In the genomic region with DNA sequence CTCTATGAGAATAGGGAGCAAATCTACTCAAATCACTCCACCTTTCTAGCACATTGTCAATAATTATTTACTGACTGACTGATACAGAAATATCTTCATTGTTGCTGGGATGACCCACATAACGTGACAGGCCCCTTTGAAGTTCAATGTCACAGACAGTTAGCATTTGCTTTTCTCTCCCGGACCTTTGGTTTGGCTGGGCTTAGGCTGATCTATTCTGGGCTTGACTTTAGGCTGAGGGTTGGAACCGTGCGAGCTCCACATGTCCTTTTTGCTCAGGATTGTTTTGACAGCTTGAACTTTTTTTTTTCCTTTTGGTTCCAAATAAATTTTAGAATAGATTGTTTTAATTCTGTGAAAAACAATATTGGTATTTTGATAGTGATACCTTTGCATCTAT, we compare ENCODE assay signal across 30 cellular contexts. TPM values are rescaled to one million over a fixed set of nuclear protein-coding genes. Genes with fewer than 3 reads are reported as not detected.
"Had no signal": no experiment of that assay in that cellular context is flagged by ENCODE, and none has a peak within 500 bp of the region (broad histone marks: within the 10 kb centered on the region; RNA-seq: fewer than 3 reads in every experiment).

No MANE protein-coding gene starts in this region.

- H3K4me1 ChIP-seq: ascending aorta had no signal

- H3K27me3 ChIP-seq: ascending aorta had no signal

- ATAC-seq: activated CD8-positive, alpha-beta T cell treated with anti-CD3 and anti-CD28 coated beads for 36 hours; activated naive CD8-positive, alpha-beta T cell treated with anti-CD3 and anti-CD28 coated beads, Interleukin-2, amount 50 U/mL, for 24 hours had no signal

- H3K4me3 ChIP-seq: ascending aorta, cardiac muscle cell had no signal

- H3K9me3 ChIP-seq: ascending aorta had no signal

- H3K27ac ChIP-seq: ascending aorta, cardiac muscle cell, VCaP had no signal

- H3K36me3 ChIP-seq: ascending aorta, cardiac muscle cell had no signal

- DNase-seq: activated B cell treated with CpG ODN at 0.5 μM for 24 hours; activated CD4-positive, alpha-beta memory T cell treated with anti-CD3 and anti-CD28 coated beads for 36 hours; activated CD4-positive, alpha-beta T cell treated with anti-CD3 and anti-CD28 coated beads for 4 hours; activated CD4-positive, alpha-beta T cell treated with anti-CD3 and anti-CD28 coated beads, Interleukin-2, amount 10 ng/mL, durations not matched to agents 24 days and 14 days; activated CD4-positive, alpha-beta T cell treated with anti-CD3 and anti-CD28 coated beads, Interleukin-2, amount 50 U/mL, for 1 hour; activated CD4-positive, alpha-beta T cell treated with anti-CD3 and anti-CD28 coated beads, Interleukin-2, amount 50 U/mL, for 4 hours; activated CD4-positive, CD25-positive, alpha-beta regulatory T cell treated with anti-CD3 and anti-CD28 coated beads, Interleukin-2, amount 50 U/mL, for 72 hours; activated CD8-positive, alpha-beta memory T cell treated with anti-CD3 and anti-CD28 coated beads, Interleukin-2, amount 50 U/mL, for 4 hours; activated CD8-positive, alpha-beta T cell treated with anti-CD3 and anti-CD28 coated beads for 36 hours; activated gamma-delta T cell; activated naive CD4-positive, alpha-beta T cell treated with anti-CD3 and anti-CD28 coated beads, Interleukin-2, amount 10 ng/mL, durations not matched to agents 7 days and 5 days; activated naive CD4-positive, alpha-beta T cell treated with Interleukin-2 at 50 U/mL for 16 hours; activated naive CD8-positive, alpha-beta T cell treated with anti-CD3 and anti-CD28 coated beads, Interleukin-2, amount 10 ng/mL, durations not matched to agents 7 days and 5 days; activated naive CD8-positive, alpha-beta T cell treated with anti-CD3 and anti-CD28 coated beads, Interleukin-2, amount 50 U/mL, for 24 hours; activated T-cell treated with anti-CD3 and anti-CD28 coated beads for 4 hours; activated T-cell treated with anti-CD3 and anti-CD28 coated beads, Interleukin-2, amount 50 U/mL, for 1 hour; activated T-cell treated with anti-CD3 and anti-CD28 coated beads, Interleukin-2, amount 50 U/mL, for 48 hours; amygdala; anterior cingulate cortex; caudate nucleus; cerebellar nuclear complex; SW 1271; T-helper 1 cell; T-helper 2 cell; T-helper 9 cell had no signal

RNA-seq across cellular contexts. Expression of gene RAET1L, which starts 31.6 kb away (rescaled TPM):
- total RNA-seq: activated B cell treated with CpG ODN at 0.5 μM for 24 hours; activated CD4-positive, alpha-beta memory T cell treated with anti-CD3 and anti-CD28 coated beads for 36 hours; activated CD4-positive, alpha-beta T cell treated with anti-CD3 and anti-CD28 coated beads, Interleukin-2, amount 10 ng/mL, durations not matched to agents 24 days and 14 days; activated CD8-positive, alpha-beta memory T cell treated with anti-CD3 and anti-CD28 coated beads for 36 hours; activated CD8-positive, alpha-beta T cell treated with anti-CD3 and anti-CD28 coated beads for 36 hours; activated naive CD8-positive, alpha-beta T cell treated with anti-CD3 and anti-CD28 coated beads, Interleukin-2, amount 10 ng/mL, durations not matched to agents 7 days and 5 days; activated T-helper 2 cell treated with anti-CD3 and anti-CD28 coated beads, Interferon-gamma antibody, Interleukin-2, Interleukin-4, amounts not matched to agents 10 μg/mL and 5 μg/mL and 100 μg/mL, durations not matched to agents 14 hours and 24 hours and 36 hours; ascending aorta; cardiac muscle cell had no signal
- polyA plus RNA-seq: cardiac muscle cell had no signal
